In genomic region chr11:32422545-32422944, GRCh38 we compare ENCODE assay signal across 27 cellular contexts. TPM values are rescaled to one million over a fixed set of nuclear protein-coding genes. Genes with fewer than 3 reads are reported as not detected.
DNase-seq lines count a peak whose midpoint lies in the region; ATAC-seq, FAIRE-seq and TF ChIP-seq lines count a peak whose summit lies in the region.
"Had no signal": no experiment of that assay in that cellular context is flagged by ENCODE, and none has a peak within 500 bp of the region (broad histone marks: within the 10 kb centered on the region; RNA-seq: fewer than 3 reads in every experiment).

No MANE protein-coding gene starts in this region.

- H3K4me3 ChIP-seq in heart right ventricle (no peak overlapping the region), Loucy (ENCODE audit: low read length, poor library complexity, severe bottlenecking) (peak overlapping the region; percentile 67), K562 (no peak overlapping the region), uterus (no peak overlapping the region), SK-N-SH (ENCODE audit: low read depth in 2 of 2, low read length in 1 of 2) (no peak overlapping the region)
- H3K4me3 ChIP-seq: GM12878, GM23248, SJCRH30 had no signal

- H4K20me1 ChIP-seq in Loucy (ENCODE audit: insufficient read depth, low read length, poor library complexity, severe bottlenecking): no peaks in the 10 kb centered on the region
- no peaks in the 10 kb centered on the region for H4K20me1 ChIP-seq in K562 (replicated peaks; ENCODE audit: control insufficient read depth, insufficient read depth, low read length)
- H4K20me1 ChIP-seq in SK-N-SH (ENCODE audit: insufficient read depth): no peaks in the 10 kb centered on the region

- TF ChIP-seq CTCF in heart right ventricle (IDR thresholded peaks at IDR 0.05): no peak
- TF ChIP-seq CTCF in Loucy (conservative IDR thresholded peaks at IDR 0.05; ENCODE audit: low read length): no peak
- no peak for TF ChIP-seq CTCF in K562 (IDR thresholded peaks at IDR 0.05 in 2 of 3, conservative IDR thresholded peaks at IDR 0.05 in 1 of 3; ENCODE audit: insufficient read depth in 2 of 3, low read depth in 1 of 3, low read length in 3 of 3)
- TF ChIP-seq CTCF in uterus (IDR thresholded peaks at IDR 0.05): no peak
- TF ChIP-seq CTCF in SK-N-SH (IDR thresholded peaks at IDR 0.05): no peak

- CTCF ChIA-PET in K562 (lab: Yijun Ruan, JAX; ENCODE audit: low intra/inter-chr PET ratio): no interaction called here
- CTCF ChIA-PET in SK-N-SH (lab: Yijun Ruan, JAX): no interaction called here

- DNase-seq in heart right ventricle (no peak), Right ventricle myocardium inferior (ENCODE audit: missing footprints) (no peak), K562 (ENCODE audit: extremely low read depth in 1 of 4, low spot score in 3 of 4) (peak in 1 of 4 experiments; percentile 44), uterus (no peak), activated T-cell treated with anti-CD3 and anti-CD28 coated beads for 4 hours (no peak), HT-29 (ENCODE audit: low spot score) (no peak), SK-N-SH (no peak)
- DNase-seq: 8988T; ACHN; BE2C; CD4-positive, alpha-beta T cell; COR-L47; DMS53; GM23248; H7; KBM-7; NCI-H1105; NCI-H1436 treated with DMSO at 0.1 percent for 48 hours; NCI-H187 treated with DMSO at 0.1 percent for 48 hours; NCI-H446 treated with DMSO at 0.1 percent for 48 hours; NCI-H526; NCI-H82; SJCRH30 had no signal

- H3K9ac ChIP-seq in Loucy (ENCODE audit: low read depth, low read length, poor library complexity, severe bottlenecking) (peak overlapping the region; percentile 94), K562 (ENCODE audit: insufficient read depth in 1 of 2, low read depth in 2 of 2, low read length in 2 of 2) (peak overlapping the region in 1 of 2 experiments; percentile 66; a peak in 2 of 4 replicates), SK-N-SH (no peak overlapping the region)
- H3K9ac ChIP-seq: GM23248 had no signal

- no peaks in the 10 kb centered on the region for H3K9me3 ChIP-seq in heart right ventricle
- H3K9me3 ChIP-seq in Loucy (ENCODE audit: insufficient read depth, low read depth, low read length): no peaks in the 10 kb centered on the region
- H3K9me3 ChIP-seq in K562 (replicated peaks; ENCODE audit: control insufficient read depth, insufficient read depth, low read depth, low read length): no peaks in the 10 kb centered on the region
- no peaks in the 10 kb centered on the region for H3K9me3 ChIP-seq in uterus
- no peaks in the 10 kb centered on the region for H3K9me3 ChIP-seq in SK-N-SH
- H3K9me3 ChIP-seq: BE2C, SJCRH30 had no signal

- H3K27ac ChIP-seq in heart right ventricle (peak overlapping the region in 7 of 10 donors; percentile 9 to 71 (median 59)), K562 (ENCODE audit: extremely low read depth, low read depth, low read length) (peak overlapping the region; percentile 91), uterus (peak overlapping the region; percentile 65 to 99), SK-N-SH (ENCODE audit: low read depth in 2 of 2, low read length in 1 of 2) (no peak overlapping the region)
- H3K27ac ChIP-seq: GM23248, SJCRH30 had no signal

- no peaks in the 10 kb centered on the region for H3K9me1 ChIP-seq in K562 (ENCODE audit: control insufficient read depth, insufficient read depth, low read length)

- WGBS in heart right ventricle, 2 donors: 59 to 67% methylated on average over 3 of the region's 3 CpGs
- 9% methylated on average over 3 of the region's 3 CpGs for WGBS in K562 (ENCODE audit: insufficient coverage, low coverage, missing lambda C conversion rate)
- WGBS in SK-N-SH (ENCODE audit: low lambda C conversion rate): 33% methylated on average over 3 of the region's 3 CpGs

- TF ChIP-seq RAD21 in K562 (CRISPR knock-in tag; conservative IDR thresholded peaks at IDR 0.05 in 1 of 2, IDR thresholded peaks at IDR 0.05 in 1 of 2) (no peak), SK-N-SH (IDR thresholded peaks at IDR 0.05; ENCODE audit: low read length) (no peak)

- no peak for TF ChIP-seq POLR2A in K562 (conservative IDR thresholded peaks at IDR 0.05)
- TF ChIP-seq POLR2A in uterus (IDR thresholded peaks at IDR 0.05): no peak

- H3K36me3 ChIP-seq in heart right ventricle (peaks cover 0 to 4% (median 0%) of the 10 kb centered on the region in 9 donors), Loucy (ENCODE audit: insufficient read depth, low read length) (no peaks in the 10 kb centered on the region), K562 (ENCODE audit: control insufficient read depth, insufficient read depth, low read length) (peaks cover 75% of the 10 kb centered on the region), uterus (no peaks in the 10 kb centered on the region), SK-N-SH (replicated peaks in 1 of 2; ENCODE audit: control insufficient read depth in 1 of 2, insufficient read depth in 2 of 2, low read length in 1 of 2) (no peaks in the 10 kb centered on the region)
- H3K36me3 ChIP-seq: BE2C, SJCRH30 had no signal

- 0 out of 2 replicates have a peak, but pooled peaks cover 6% of the 10 kb centered on the region for H3K79me2 ChIP-seq in Loucy (ENCODE audit: insufficient read depth, low read length)
- H3K79me2 ChIP-seq in K562 (ENCODE audit: control insufficient read depth, insufficient read depth, low read length): peaks cover 79% of the 10 kb centered on the region
- H3K79me2 ChIP-seq in SK-N-SH (ENCODE audit: insufficient read depth): no peaks in the 10 kb centered on the region

- H3K4me1 ChIP-seq in heart right ventricle: peaks cover 2 to 53% (median 30%) of the 10 kb centered on the region in 9 donors
- peaks cover 83% of the 10 kb centered on the region for H3K4me1 ChIP-seq in Loucy (ENCODE audit: insufficient read depth, low read length, poor library complexity, severe bottlenecking)
- H3K4me1 ChIP-seq in K562 (replicated peaks in 1 of 2; ENCODE audit: control insufficient read depth in 2 of 2, insufficient read depth in 2 of 2, low read length in 2 of 2): peaks cover 39 to 53% of the 10 kb centered on the region in 2 experiments
- peaks cover 8 to 13% of the 10 kb centered on the region in 2 donors for H3K4me1 ChIP-seq in uterus
- peaks cover 4 to 34% of the 10 kb centered on the region in 2 experiments; a peak in 3 of 4 replicates for H3K4me1 ChIP-seq in SK-N-SH (ENCODE audit: control insufficient read depth in 1 of 2, insufficient read depth in 2 of 2, low read depth in 1 of 2, low read length in 1 of 2)
- H3K4me1 ChIP-seq: BE2C had no signal

- H3K9me2 ChIP-seq in Loucy (replicated peaks; ENCODE audit: low read depth, low read length): no peaks in the 10 kb centered on the region
- H3K9me2 ChIP-seq in SK-N-SH: no peaks in the 10 kb centered on the region

- in situ Hi-C loops in K562 (cut with MboI): no loop called here

- no peak for TF ChIP-seq EP300 in K562 (IDR thresholded peaks at IDR 0.05; ENCODE audit: low read length)
- no peak for TF ChIP-seq EP300 in SK-N-SH (IDR thresholded peaks at IDR 0.05; ENCODE audit: borderline replicate concordance in 1 of 2, low read depth in 1 of 2, low read length in 1 of 2)

- peak; percentile 52 for FAIRE-seq in K562 (lab: Jason Lieb, UNC)
- FAIRE-seq: G401.6, GM12878, HTR-8/SVneo had no signal

- peak overlapping the region; percentile 84 for H3K4me2 ChIP-seq in Loucy (ENCODE audit: low read depth, low read length, poor library complexity, severe bottlenecking)
- peak overlapping the region; percentile 78; the same call in 1 of the 2 replicates for H3K4me2 ChIP-seq in K562 (ENCODE audit: insufficient read depth, low read length)
- no peak overlapping the region for H3K4me2 ChIP-seq in SK-N-SH

- peaks cover 29% of the 10 kb centered on the region for H3F3A ChIP-seq in Loucy (ENCODE audit: low read depth)
- peaks cover 22% of the 10 kb centered on the region for H3F3A ChIP-seq in SK-N-SH (replicated peaks; ENCODE audit: insufficient read depth)

- no peak overlapping the region for H2AFZ ChIP-seq in Loucy (ENCODE audit: low read length)
- 0 out of 2 replicates have a peak overlapping the region, but pooled peaks have one; percentile 14 for H2AFZ ChIP-seq in K562 (ENCODE audit: low read depth, low read length)
- H2AFZ ChIP-seq in SK-N-SH (ENCODE audit: low read depth): no peak overlapping the region
- H2AFZ ChIP-seq: GM23248 had no signal

- intact Hi-C loops in heart right ventricle (cut with DNase I): loop anchor here in 1 of 10 donors (10.0 kb wide), 1 partner anchor 1632 kb away; the partner anchor contains the start of gene CAPRIN1
- intact Hi-C loops in Right ventricle myocardium inferior (cut with DNase I): no loop called here
- intact Hi-C loops in K562 (cut with micrococcal nuclease): no loop called here
- intact Hi-C loops in uterus (cut with DNase I; ENCODE audit: low total_unique reads): no loop called here

- no peak for ATAC-seq in heart right ventricle
- ATAC-seq in Right ventricle myocardium inferior: no peak
- no peak for ATAC-seq in K562
- ATAC-seq: GM12878 had no signal

- POLR2A ChIA-PET in K562 (lab: Yijun Ruan, JAX) (interaction anchor here (2.5 kb wide), 1 partner anchor 12 kb away, joined by 15 read pairs; the partner anchor contains the start of gene WT1), SK-N-SH (lab: Yijun Ruan, JAX) (no interaction called here)

- no TSS peak for BruUV-seq in K562 (replicated peaks; lab: Mats Ljungman, UMichigan)

- H3K27me3 ChIP-seq in heart right ventricle (peaks cover 0 to 45% (median 27%) of the 10 kb centered on the region in 7 donors), Loucy (ENCODE audit: insufficient read depth, low read length, poor library complexity, severe bottlenecking) (no peaks in the 10 kb centered on the region), K562 (ENCODE audit: control insufficient read depth in 2 of 2, insufficient read depth in 2 of 2, low read length in 2 of 2) (no peaks in the 10 kb centered on the region), uterus (no peaks in the 10 kb centered on the region), SK-N-SH (ENCODE audit: insufficient read depth) (peaks cover 19% of the 10 kb centered on the region)
- H3K27me3 ChIP-seq: BE2C, SJCRH30 had no signal

RNA-seq across cellular contexts. Expression of gene WT1, which starts 12.8 kb away (rescaled TPM):
- total RNA-seq in heart right ventricle: 1 to 10 TPM; 1.9 to 4.6 (median 2.9) TPM
- 1 to 10 TPM; 1.2 TPM for polyA plus RNA-seq in heart right ventricle
- total RNA-seq in Right ventricle myocardium inferior: 3.1 TPM
- 41.5 and 41.9 TPM in 2 replicates for total RNA-seq in K562 (2011; cell fraction: chromatin; rRNA removed; ENCODE audit: low replicate concordance)
- 28.6 and 32.5 TPM in 2 replicates for total RNA-seq in K562 (2011; cell fraction: nucleolus; rRNA removed)
- total RNA-seq in K562 (2011; cell fraction: nucleoplasm; rRNA removed): 31.4 and 35.9 TPM in 2 replicates
- 21.3 and 24.3 TPM in 2 replicates for total RNA-seq in K562 (2014; rRNA removed)
- 18.3 and 19.7 TPM in 2 replicates for total RNA-seq in K562 (2014; rRNA removed; fragmentation: Illumina TruSeq; extraction: Trizol)
- 19.4 and 20.2 TPM in 2 replicates for total RNA-seq in K562 (2015; rRNA removed; fragmentation: Illumina TruSeq; extraction: Trizol)
- 27.1 and 29.3 TPM in 2 replicates for total RNA-seq in K562 (2021)
- 19.0 and 24.9 TPM in 2 replicates for polyA plus RNA-seq in K562 (2011; rRNA removed)
- polyA plus RNA-seq in K562 (2011; cell fraction: cytosol; rRNA removed): 20.1 and 41.9 TPM in 2 replicates
- 31.6 and 45.8 TPM in 2 replicates for polyA plus RNA-seq in K562 (2011; cell fraction: nucleus; rRNA removed)
- polyA plus RNA-seq in K562 (2012): 30.5 and 31.1 TPM in 2 replicates
- polyA plus RNA-seq in K562 (2014; fragmentation: Illumina TruSeq; extraction: Trizol): 32.8 and 33.8 TPM in 2 replicates
- 1 to 10 TPM; 7.1 to 7.7 TPM for polyA plus RNA-seq in K562 (2014; fragmentation: Nextera tagmentation; extraction: Ambion mirVana)
- polyA plus RNA-seq in K562 (2014; rRNA removed): 19.9 and 20.0 TPM in 2 replicates
- polyA minus RNA-seq in K562 (2011; rRNA and poly(A)+ RNA removed): 24.1 and 25.5 TPM in 2 replicates
- polyA minus RNA-seq in K562 (2011; cell fraction: cytosol; rRNA and poly(A)+ RNA removed): 34.2 and 39.8 TPM in 2 replicates
- polyA minus RNA-seq in K562 (2011; cell fraction: nucleus; rRNA and poly(A)+ RNA removed): 21.9 and 22.5 TPM in 2 replicates
- 100 to 1,000 TPM in 1 of 4 donors, 10 to 100 TPM in 3; 51.2 to 125 (median 53.6) TPM for total RNA-seq in uterus
- not detected in 2 replicates for total RNA-seq in HT-29 (2014; rRNA removed; shearing (Covaris generic))
- polyA plus RNA-seq in SK-N-SH (2012; rRNA removed): 0.15 and 0.49 TPM in 2 replicates
- 0.20 and 0.21 TPM in 2 replicates for polyA plus RNA-seq in SK-N-SH (2012; cell fraction: cytosol; rRNA removed)
- 0.31 and 0.61 TPM in 2 replicates for polyA plus RNA-seq in SK-N-SH (2012; cell fraction: nucleus; rRNA removed)
- total RNA-seq: CD4-positive, alpha-beta T cell; GM12878; GM23248; SJCRH30 had no signal
- polyA plus RNA-seq: GM23248 had no signal

Comparison
In these comparisons a context has a peak if more than half of its experiments do, and no peak if none do; other contexts are left out.
1. H3K27ac ChIP-seq: peak in heart right ventricle (7 of 10), K562 (single experiment) and uterus (2 of 2); none in SK-N-SH (0 of 2).